Comparison of ENCODE assay signal across 19 cellular contexts in the genomic region with DNA sequence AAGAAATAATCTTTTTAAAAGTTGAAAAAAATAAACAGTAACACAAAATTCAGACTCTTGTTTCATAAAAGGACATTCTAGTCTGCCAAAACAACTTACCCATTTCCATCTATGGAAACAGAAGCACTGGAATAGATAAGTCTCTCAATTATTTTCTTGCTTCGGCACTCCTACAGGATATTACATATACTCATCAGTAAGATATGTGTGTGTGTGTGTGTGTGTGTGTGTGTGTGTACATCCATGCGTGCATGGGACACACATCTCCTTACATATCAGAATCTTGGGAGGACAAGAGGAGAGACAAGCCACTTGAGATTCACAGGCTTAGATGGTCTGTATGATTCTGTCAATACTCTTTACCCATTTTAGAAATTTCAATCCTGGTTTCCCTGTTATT.
A peak's percentile ranks its signal among the peaks of the same experiment; 100 is the strongest.
DNase-seq lines count a peak whose midpoint lies in the region; ATAC-seq and TF ChIP-seq lines count a peak whose summit lies in the region.
"Had no signal": no experiment of that assay in that cellular context is flagged by ENCODE, and none has a peak within 500 bp of the region (broad histone marks: within the 10 kb centered on the region; RNA-seq: fewer than 3 reads in every experiment).

No MANE protein-coding gene starts in this region.

- in situ Hi-C loops in IMR-90 (cut with MboI; ENCODE audit: low sequenced_read_pairs), result no loop called here

- 0 out of 2 replicates have a peak, but pooled peaks cover 2% of the 10 kb centered on the region for H4K20me1 ChIP-seq in IMR-90 (ENCODE audit: insufficient read depth, low read length)

- no peak overlapping the region for H3K23ac ChIP-seq in IMR-90 (ENCODE audit: low read depth, low read length)

- intact Hi-C loops in IMR-90 (cut with micrococcal nuclease), result no loop called here
- intact Hi-C loops in right cardiac atrium (cut with DNase I), result no loop called here

- H2AK9ac ChIP-seq in IMR-90 (replicated peaks; ENCODE audit: low read depth, low read length, poor library complexity), result no peak overlapping the region

- no peak for TF ChIP-seq RAD21 in IMR-90 (IDR thresholded peaks at IDR 0.05; ENCODE audit: low read length)

- no peaks in the 10 kb centered on the region for H3K9me3 ChIP-seq in IMR-90 (ENCODE audit: control insufficient read depth, insufficient read depth, low read length)
- H3K9me3 ChIP-seq in right cardiac atrium (ENCODE audit: control insufficient read depth, low read length), result no peaks in the 10 kb centered on the region
- H3K9me3 ChIP-seq in right atrium auricular region, result no peaks in the 10 kb centered on the region
- H3K9me3 ChIP-seq: HAP-1 had no signal

- H3K4ac ChIP-seq in IMR-90 (ENCODE audit: low read depth, low read length), result no peak overlapping the region

- H3K36me3 ChIP-seq in IMR-90 (ENCODE audit: control insufficient read depth, insufficient read depth, low read length) (no peaks in the 10 kb centered on the region), right atrium auricular region (no peaks in the 10 kb centered on the region)
- H3K36me3 ChIP-seq: HAP-1 had no signal

- H3K27me3 ChIP-seq in IMR-90 (ENCODE audit: control insufficient read depth, insufficient read depth, low read length) (no peaks in the 10 kb centered on the region), right cardiac atrium (ENCODE audit: control insufficient read depth, insufficient read depth) (no peaks in the 10 kb centered on the region), right atrium auricular region (no peaks in the 10 kb centered on the region)
- H3K27me3 ChIP-seq: BLaER1 treated with 17β-estradiol and CSF1 and Interleukin-3, amounts not matched to agents 10 nM and 100 nM had no signal

- dilution Hi-C loops in IMR-90 (cut with HindIII; ENCODE audit: low sequenced_read_pairs, unreplicated experiment), result no loop called here

- no peak overlapping the region for H2BK120ac ChIP-seq in IMR-90 (ENCODE audit: low read depth, low read length)

- H2BK15ac ChIP-seq in IMR-90 (ENCODE audit: low read depth, low read length), result no peak overlapping the region

- H3K14ac ChIP-seq in IMR-90 (replicated peaks; ENCODE audit: low read depth, low read length), result no peak overlapping the region

- H3K27ac ChIP-seq in IMR-90 (ENCODE audit: insufficient read depth, low read length) (no peak overlapping the region), right cardiac atrium (ENCODE audit: low read length) (no peak overlapping the region), right atrium auricular region (no peak overlapping the region)
- H3K27ac ChIP-seq: BLaER1 treated with 17β-estradiol and CSF1 and Interleukin-3, amounts not matched to agents 10 nM and 100 nM; HL-60 had no signal

- CTCF ChIA-PET in IMR-90 (lab: Yijun Ruan, JAX), result no interaction called here

- ATAC-seq in IMR-90 (ENCODE audit: low read depth), result no peak
- ATAC-seq in GM21528 (IDR thresholded peaks at IDR 0.05; ENCODE audit: low FRiP score, unreplicated experiment), result no peak
- no peak for ATAC-seq in right cardiac atrium

- H3K56ac ChIP-seq in IMR-90 (ENCODE audit: extremely low read depth, insufficient read depth, low read length), result no peak overlapping the region

- no peak overlapping the region for H4K5ac ChIP-seq in IMR-90 (ENCODE audit: low read depth, low read length)

- no peak for TF ChIP-seq POLR2A in IMR-90 (IDR thresholded peaks at IDR 0.05; ENCODE audit: low read depth, low read length)

- no peak overlapping the region for H3K9ac ChIP-seq in IMR-90 (ENCODE audit: low read depth, low read length)
- H3K9ac ChIP-seq: BLaER1 treated with 17β-estradiol and CSF1 and Interleukin-3, amounts not matched to agents 10 nM and 100 nM had no signal

- no peak overlapping the region for H4K91ac ChIP-seq in IMR-90 (ENCODE audit: insufficient read depth, low read depth, low read length)

- TF ChIP-seq CTCF in IMR-90 (conservative IDR thresholded peaks at IDR 0.05; ENCODE audit: low read depth, low read length) (no peak), choroid plexus epithelial cell (conservative IDR thresholded peaks at IDR 0.05; ENCODE audit: low read depth, low read length) (no peak), right atrium auricular region (IDR thresholded peaks at IDR 0.05) (no peak)

- no peak overlapping the region for H3K18ac ChIP-seq in IMR-90 (ENCODE audit: low read depth, low read length)

- no peak overlapping the region for H2BK5ac ChIP-seq in IMR-90 (ENCODE audit: low read depth, low read length, poor library complexity, severe bottlenecking)

- peaks cover 3 to 23% of the 10 kb centered on the region in 2 experiments; a peak in 3 of 4 replicates for H3K79me1 ChIP-seq in IMR-90 (ENCODE audit: low read depth in 1 of 2, low read length in 2 of 2)

- H3K4me3 ChIP-seq in IMR-90 (ENCODE audit: insufficient read depth, low read depth, low read length) (no peak overlapping the region), choroid plexus epithelial cell (ENCODE audit: low read depth, low read length) (no peak overlapping the region), right cardiac atrium (ENCODE audit: low read length) (no peak overlapping the region), right atrium auricular region (no peak overlapping the region)
- H3K4me3 ChIP-seq: BLaER1 treated with 17β-estradiol and CSF1 and Interleukin-3, amounts not matched to agents 10 nM and 100 nM; HAP-1 had no signal

- DNase-seq in EH (ENCODE audit: low read depth), result peak; percentile 28
- DNase-seq in IMR-90, result peak; percentile 47
- DNase-seq in choroid plexus epithelial cell (ENCODE audit: low read depth), result peak; percentile 33
- peak; percentile 41 for DNase-seq in iris pigment epithelial cell (ENCODE audit: low read depth)
- DNase-seq in right cardiac atrium, result no peak
- DNase-seq in DMS79 treated with DMSO at 0.1 percent for 48 hours (lab: John Stamatoyannopoulos, UW), result no peak
- no peak for DNase-seq in right atrium auricular region (ENCODE audit: low spot score)
- DNase-seq: 8988T; AML-193; Calu3; CD4-positive, CD25-positive, alpha-beta regulatory T cell; DMS 273 treated with DMSO at 0.1 percent for 48 hours; GF-D8; GOT3; KBM-7 had no signal

- no peak overlapping the region for H2AFZ ChIP-seq in IMR-90 (replicated peaks; ENCODE audit: low read length, poor library complexity)

- WGBS in IMR-90 (ENCODE audit: extremely low coverage in 2 of 2, insufficient read length in 1 of 2), 2 experiments, result no CpG with 5 or more reads among the region's 2 CpGs
- WGBS in right cardiac atrium, result 65% methylated on average over 2 of the region's 2 CpGs

- H2BK20ac ChIP-seq in IMR-90 (ENCODE audit: low read depth, low read length), result no peak overlapping the region

- no TSS peak for BruUV-seq in IMR-90 (replicated peaks; lab: Mats Ljungman, UMichigan)

- no peak overlapping the region for H3K4me2 ChIP-seq in IMR-90 (ENCODE audit: low read depth, low read length)
- H3K4me2 ChIP-seq: BLaER1 treated with 17β-estradiol and CSF1 and Interleukin-3, amounts not matched to agents 10 nM and 100 nM had no signal

- POLR2A ChIA-PET in IMR-90 (lab: Charles Lee; ENCODE audit: unreplicated experiment), result no interaction called here

- H3K4me1 ChIP-seq in IMR-90 (ENCODE audit: control insufficient read depth, insufficient read depth, low read length) (no peaks in the 10 kb centered on the region; the same call in 1 of the 2 replicates), right cardiac atrium (ENCODE audit: control insufficient read depth, insufficient read depth, low read length) (peaks cover 4% of the 10 kb centered on the region), right atrium auricular region (peaks cover 0 to 15% of the 10 kb centered on the region in 2 donors)
- H3K4me1 ChIP-seq: HAP-1 had no signal

- peaks cover 6% of the 10 kb centered on the region; the same call in 1 of the 2 replicates for H3K9me1 ChIP-seq in IMR-90 (ENCODE audit: insufficient read depth, low read length)

- H2AK5ac ChIP-seq in IMR-90 (ENCODE audit: low read depth, low read length), result no peak overlapping the region

- no peak overlapping the region for H4K8ac ChIP-seq in IMR-90 (ENCODE audit: low read depth in 2 of 2, low read length in 2 of 2)

TF ChIP-seq in IMR-90, 13 proteins besides CTCF, POLR2A, EP300 and RAD21:
- TF ChIP-seq MXI1 (IDR thresholded peaks at IDR 0.05; ENCODE audit: borderline replicate concordance, low read depth, low read length) (no peak), NFE2L2 (IDR thresholded peaks at IDR 0.05; ENCODE audit: low read depth, low read length) (no peak), MAZ (IDR thresholded peaks at IDR 0.05; ENCODE audit: borderline replicate concordance, low read depth, low read length) (no peak), RFX5 (IDR thresholded peaks at IDR 0.05; ENCODE audit: low read depth, low read length) (no peak), RCOR1 (IDR thresholded peaks at IDR 0.05; ENCODE audit: insufficient replicate concordance, low read length) (no peak), ELK1 (IDR thresholded peaks at IDR 0.05; ENCODE audit: borderline replicate concordance, low read depth, low read length) (no peak)

Comparison
In these comparisons a context has a peak if more than half of its experiments do, and no peak if none do; other contexts are left out.
1. DNase-seq: peak in EH (single experiment), IMR-90 (single experiment), choroid plexus epithelial cell (single experiment) and iris pigment epithelial cell (single experiment); none in right cardiac atrium (0 of 3), DMS79 treated with DMSO at 0.1 percent for 48 hours (single experiment) and right atrium auricular region (single experiment).